Comparison of ENCODE assay signal across 10 cellular contexts in the genomic region with DNA sequence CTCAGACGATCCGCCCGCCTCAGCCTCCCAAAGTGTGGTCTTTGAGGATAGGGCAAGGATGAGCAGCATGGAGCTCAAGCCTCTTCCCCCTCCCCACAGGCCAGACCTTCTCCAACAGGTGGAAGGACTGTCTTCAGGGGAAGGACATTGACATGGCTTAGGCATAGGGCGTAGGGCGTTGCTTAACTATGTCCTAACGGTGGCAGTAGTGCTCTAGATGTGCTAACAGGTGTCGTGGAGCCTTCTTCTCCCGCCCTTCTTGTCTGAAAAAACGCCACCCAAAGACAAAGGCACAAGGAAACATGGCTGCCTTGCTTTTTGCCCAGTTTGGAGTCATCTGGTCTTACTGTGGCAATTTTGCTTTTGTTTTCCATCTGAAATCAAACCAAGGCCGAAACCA.
DNase-seq lines count a peak whose midpoint lies in the region; ATAC-seq and TF ChIP-seq lines count a peak whose summit lies in the region.
"Had no signal": no experiment of that assay in that cellular context is flagged by ENCODE, and none has a peak within 500 bp of the region (broad histone marks: within the 10 kb centered on the region; RNA-seq: fewer than 3 reads in every experiment).

No MANE protein-coding gene starts in this region.

- no peaks in the 10 kb centered on the region for H3K4me1 ChIP-seq in prostate gland (replicated peaks)
- H3K4me1 ChIP-seq: suprapubic skin had no signal

- in situ Hi-C loops in brain microvascular endothelial cell (cut with HindIII; ENCODE audit: low pct_ligation_motif_present, low sequenced_read_pairs) = no loop called here

- H3K9me3 Mint-ChIP-seq in stimulated activated memory B cell treated with anti-CD40 and anti-IgM and Interleukin-4, amounts not matched to agents 10 μg/mL and 1 μg/mL and 100 μg/mL, for 72 hours = peaks cover 3% of the 10 kb centered on the region

- no peaks in the 10 kb centered on the region for H3K4me1 Mint-ChIP-seq in stimulated activated memory B cell treated with anti-CD40 and anti-IgM and Interleukin-4, amounts not matched to agents 10 μg/mL and 1 μg/mL and 100 μg/mL, for 72 hours

- no peaks in the 10 kb centered on the region for H3K27me3 Mint-ChIP-seq in stimulated activated memory B cell treated with anti-CD40 and anti-IgM and Interleukin-4, amounts not matched to agents 10 μg/mL and 1 μg/mL and 100 μg/mL, for 72 hours

- TF ChIP-seq POLR2A in prostate gland (IDR thresholded peaks at IDR 0.05) = no peak

- intact Hi-C loops in prostate gland (cut with DNase I) = no loop called here

- no peak overlapping the region for H3K27ac ChIP-seq in brain microvascular endothelial cell
- H3K27ac ChIP-seq in prostate gland = no peak overlapping the region
- H3K27ac ChIP-seq: SK-N-MC, suprapubic skin had no signal

- peak; percentile 72 for ATAC-seq in HG03378 (IDR thresholded peaks at IDR 0.05; ENCODE audit: unreplicated experiment)
- no peak for ATAC-seq in stimulated activated memory B cell treated with anti-CD40 and anti-IgM and Interleukin-4, amounts not matched to agents 10 μg/mL and 1 μg/mL and 100 μg/mL, for 72 hours

- DNase-seq in DMS53 (lab: John Stamatoyannopoulos, UW) = peak; percentile 6
- no peak for DNase-seq in DMS53 treated with DMSO at 0.1 percent for 48 hours (lab: John Stamatoyannopoulos, UW; ENCODE audit: unreplicated experiment)
- peak; percentile 61 for DNase-seq in brain microvascular endothelial cell
- DNase-seq in pons (ENCODE audit: low spot score) = peak; percentile 13
- no peak for DNase-seq in prostate gland (ENCODE audit: low spot score)
- no peak for DNase-seq in activated effector memory CD4-positive, alpha-beta T cell treated with Interleukin-2 at 50 U/mL for 16 hours

- no peak overlapping the region for H3K4me3 Mint-ChIP-seq in stimulated activated memory B cell treated with anti-CD40 and anti-IgM and Interleukin-4, amounts not matched to agents 10 μg/mL and 1 μg/mL and 100 μg/mL, for 72 hours

- H3K9me3 ChIP-seq in prostate gland = no peaks in the 10 kb centered on the region
- H3K9me3 ChIP-seq: suprapubic skin had no signal

- peaks cover 6% of the 10 kb centered on the region for H3K36me3 Mint-ChIP-seq in stimulated activated memory B cell treated with anti-CD40 and anti-IgM and Interleukin-4, amounts not matched to agents 10 μg/mL and 1 μg/mL and 100 μg/mL, for 72 hours

- 98% methylated on average over 10 of the region's 10 CpGs for WGBS in prostate gland

- TF ChIP-seq CTCF in brain microvascular endothelial cell (IDR thresholded peaks at IDR 0.05; ENCODE audit: low read depth, low read length, missing control alignments) (peak; percentile 63), prostate gland (IDR thresholded peaks at IDR 0.05) (no peak)

- H3K4me3 ChIP-seq in brain microvascular endothelial cell (ENCODE audit: low read depth, low read length) (peak overlapping the region; percentile 40), prostate gland (no peak overlapping the region)
- H3K4me3 ChIP-seq: SK-N-MC, suprapubic skin had no signal

- no peak overlapping the region for H3K27ac Mint-ChIP-seq in stimulated activated memory B cell treated with anti-CD40 and anti-IgM and Interleukin-4, amounts not matched to agents 10 μg/mL and 1 μg/mL and 100 μg/mL, for 72 hours

- H3K27me3 ChIP-seq in brain microvascular endothelial cell (replicated peaks) = no peaks in the 10 kb centered on the region
- H3K27me3 ChIP-seq in prostate gland (replicated peaks; ENCODE audit: insufficient read depth) = no peaks in the 10 kb centered on the region
- H3K27me3 ChIP-seq: suprapubic skin had no signal

- H3K36me3 ChIP-seq in brain microvascular endothelial cell (replicated peaks) (no peaks in the 10 kb centered on the region), prostate gland (no peaks in the 10 kb centered on the region)
- H3K36me3 ChIP-seq: suprapubic skin had no signal

Comparison
In these comparisons a context has a peak if more than half of its experiments do, and no peak if none do; other contexts are left out.
1. DNase-seq: peak in DMS53 (single experiment), brain microvascular endothelial cell (single experiment) and pons (single experiment); none in DMS53 treated with DMSO at 0.1 percent for 48 hours (single experiment), prostate gland (single experiment) and activated effector memory CD4-positive, alpha-beta T cell treated with Interleukin-2 at 50 U/mL for 16 hours (single experiment).